ENCODE assay signal across 8 cellular contexts in genomic region chr20:36861875-36862801, GRCh38. TPM values are rescaled to one million over a fixed set of nuclear protein-coding genes. Genes with fewer than 3 reads are reported as not detected.
A peak's percentile ranks its signal among the peaks of the same experiment; 100 is the strongest.
DNase-seq lines count a peak whose midpoint lies in the region; ATAC-seq and TF ChIP-seq lines count a peak whose summit lies in the region.

No MANE protein-coding gene starts in this region.

- H3K27me3 Mint-ChIP-seq in activated CD4-positive, alpha-beta T cell treated with anti-CD3 and anti-CD28 coated beads, Interleukin-2, amount 10 ng/mL, durations not matched to agents 24 days and 14 days = peaks cover 31% of the 10 kb centered on the region

- DNase-seq in activated CD4-positive, alpha-beta T cell treated with anti-CD3 and anti-CD28 coated beads, Interleukin-2, amount 10 ng/mL, durations not matched to agents 24 days and 14 days = no peak
- DNase-seq in activated CD4-positive, alpha-beta T cell treated with anti-CD3 and anti-CD28 coated beads, Interleukin-2, amount 50 U/mL, for 48 hours = no peak
- DNase-seq in NCI-H226 = peak; percentile 85
- peak in 53 of 58 donors; percentile 34 to 86 (median 71) for DNase-seq in anterior cingulate cortex (lab: John Stamatoyannopoulos, UW)
- DNase-seq in left ventricle myocardium superior = peak; percentile 90
- peak; percentile 72 to 97 (median 84) for DNase-seq in posterior cingulate gyrus
- DNase-seq in GM10266 (ENCODE audit: extremely low spot score) = no peak

- no peaks in the 10 kb centered on the region for H3K9me3 Mint-ChIP-seq in activated CD4-positive, alpha-beta T cell treated with anti-CD3 and anti-CD28 coated beads, Interleukin-2, amount 10 ng/mL, durations not matched to agents 24 days and 14 days

- H3K27ac Mint-ChIP-seq in activated CD4-positive, alpha-beta T cell treated with anti-CD3 and anti-CD28 coated beads, Interleukin-2, amount 10 ng/mL, durations not matched to agents 24 days and 14 days = peak overlapping the region; percentile 39

- intact Hi-C loops in activated CD4-positive, alpha-beta T cell treated with anti-CD3 and anti-CD28 coated beads, Interleukin-2, amount 10 ng/mL, durations not matched to agents 24 days and 14 days (cut with micrococcal nuclease) = loop anchor here (5.0 kb wide), 1 partner anchor 90 kb away; the partner anchor contains the start of gene DSN1
- intact Hi-C loops in left ventricle myocardium superior (cut with micrococcal nuclease) (no loop called here), posterior cingulate gyrus (cut with DNase I) (loop anchor here (2.0 to 5.0 kb wide), 4 partner anchors 40 to 255 kb away; partner anchors contain the start of genes DSN1 and RAB5IF)

- TF ChIP-seq CTCF in GM10266 (IDR thresholded peaks at IDR 0.05; ENCODE audit: control insufficient read depth, insufficient read depth, low read depth, missing control alignments) = no peak

- H3K4me3 Mint-ChIP-seq in activated CD4-positive, alpha-beta T cell treated with anti-CD3 and anti-CD28 coated beads, Interleukin-2, amount 10 ng/mL, durations not matched to agents 24 days and 14 days = peak overlapping the region; percentile 22

- H3K36me3 Mint-ChIP-seq in activated CD4-positive, alpha-beta T cell treated with anti-CD3 and anti-CD28 coated beads, Interleukin-2, amount 10 ng/mL, durations not matched to agents 24 days and 14 days (ENCODE audit: low read depth) = peaks cover 1% of the 10 kb centered on the region

- H3K4me1 Mint-ChIP-seq in activated CD4-positive, alpha-beta T cell treated with anti-CD3 and anti-CD28 coated beads, Interleukin-2, amount 10 ng/mL, durations not matched to agents 24 days and 14 days = peaks cover 14% of the 10 kb centered on the region

- ATAC-seq in left ventricle myocardium superior (peak; percentile 62), HG03520 (IDR thresholded peaks at IDR 0.05; ENCODE audit: unreplicated experiment) (no peak)

RNA-seq across cellular contexts. Expression of gene TLDC2, which starts 13.8 kb away (rescaled TPM):
- total RNA-seq in activated CD4-positive, alpha-beta T cell treated with anti-CD3 and anti-CD28 coated beads, Interleukin-2, amount 10 ng/mL, durations not matched to agents 24 days and 14 days = not detected in 2 replicates
- not detected for total RNA-seq in left ventricle myocardium superior

Comparison
In these comparisons a context has a peak if more than half of its experiments do, and no peak if none do; other contexts are left out.
1. DNase-seq: peak in NCI-H226 (single experiment), anterior cingulate cortex (53 of 58), left ventricle myocardium superior (single experiment) and posterior cingulate gyrus (10 of 10); none in activated CD4-positive, alpha-beta T cell treated with anti-CD3 and anti-CD28 coated beads, Interleukin-2, amount 10 ng/mL, durations not matched to agents 24 days and 14 days (single experiment), activated CD4-positive, alpha-beta T cell treated with anti-CD3 and anti-CD28 coated beads, Interleukin-2, amount 50 U/mL, for 48 hours (0 of 2) and GM10266 (single experiment).